In genomic region chr15:39133201-39133600, GRCh38 we compare ENCODE assay signal across 10 cellular contexts.
A peak's percentile ranks its signal among the peaks of the same experiment; 100 is the strongest.
DNase-seq lines count a peak whose midpoint lies in the region; ATAC-seq and TF ChIP-seq lines count a peak whose summit lies in the region.
"Had no signal": no experiment of that assay in that cellular context is flagged by ENCODE, and none has a peak within 500 bp of the region (broad histone marks: within the 10 kb centered on the region; RNA-seq: fewer than 3 reads in every experiment).

No MANE protein-coding gene starts in this region.

- no peaks in the 10 kb centered on the region for H3K27me3 ChIP-seq in GM23248 (replicated peaks; ENCODE audit: insufficient read depth)
- no peaks in the 10 kb centered on the region for H3K27me3 ChIP-seq in SK-N-SH (ENCODE audit: insufficient read depth)
- no peaks in the 10 kb centered on the region for H3K27me3 ChIP-seq in stomach smooth muscle (ENCODE audit: control insufficient read depth in 1 of 2, insufficient read depth in 2 of 2, low read length in 2 of 2)

- H3K36me3 ChIP-seq in GM23248 (ENCODE audit: low read depth) = no peaks in the 10 kb centered on the region
- no peaks in the 10 kb centered on the region for H3K36me3 ChIP-seq in SK-N-SH (replicated peaks in 1 of 2; ENCODE audit: control insufficient read depth in 1 of 2, insufficient read depth in 2 of 2, low read length in 1 of 2)
- H3K36me3 ChIP-seq in stomach smooth muscle (ENCODE audit: control insufficient read depth in 2 of 2, insufficient read depth in 2 of 2, low read length in 2 of 2) = no peaks in the 10 kb centered on the region

- CTCF ChIA-PET in SK-N-SH (lab: Yijun Ruan, JAX) = no interaction called here
- CTCF ChIA-PET in T-cell (lab: Charles Lee) = no interaction called here

- H3K27ac ChIP-seq in GM23248 = peak overlapping the region; percentile 93
- peak overlapping the region in 1 of 2 experiments; percentile 84; a peak in 2 of 4 replicates for H3K27ac ChIP-seq in SK-N-SH (ENCODE audit: low read depth in 2 of 2, low read length in 1 of 2)
- peak overlapping the region; percentile 70 for H3K27ac ChIP-seq in stomach smooth muscle (ENCODE audit: low read length)

- POLR2A ChIA-PET in SK-N-SH (lab: Yijun Ruan, JAX) (no interaction called here), T-cell (lab: Charles Lee) (no interaction called here)

- H4K20me1 ChIP-seq in GM23248 (ENCODE audit: insufficient read depth) (no peaks in the 10 kb centered on the region), SK-N-SH (ENCODE audit: insufficient read depth) (no peaks in the 10 kb centered on the region)

- in situ Hi-C loops in GM23248 (cut with MboI) = no loop called here

- H3K9me2 ChIP-seq in GM23248 (ENCODE audit: insufficient read depth) = 0 out of 2 replicates have a peak, but pooled peaks cover 5% of the 10 kb centered on the region
- no peaks in the 10 kb centered on the region for H3K9me2 ChIP-seq in SK-N-SH

- H3K9me3 ChIP-seq in GM23248 (ENCODE audit: low read depth) = no peaks in the 10 kb centered on the region
- H3K9me3 ChIP-seq in SK-N-SH = no peaks in the 10 kb centered on the region
- H3K9me3 ChIP-seq in stomach smooth muscle (ENCODE audit: control insufficient read depth in 2 of 2, low read length in 2 of 2) = no peaks in the 10 kb centered on the region

- peaks cover 82% of the 10 kb centered on the region for H3K4me1 ChIP-seq in GM23248 (ENCODE audit: insufficient read depth)
- H3K4me1 ChIP-seq in SK-N-SH (ENCODE audit: control insufficient read depth in 1 of 2, insufficient read depth in 2 of 2, low read depth in 1 of 2, low read length in 1 of 2) = peaks cover 2 to 15% of the 10 kb centered on the region in 2 experiments; a peak in 2 of 4 replicates
- peaks cover 31% of the 10 kb centered on the region for H3K4me1 ChIP-seq in stomach smooth muscle (ENCODE audit: control insufficient read depth, insufficient read depth, low read length)

- H3K4me3 Mint-ChIP-seq in T-cell = no peak overlapping the region
- H3K4me3 Mint-ChIP-seq: activated CD4-positive, alpha-beta T cell treated with anti-CD3 and anti-CD28 coated beads, Interleukin-2, amount 10 ng/mL, durations not matched to agents 24 days and 14 days; activated naive CD4-positive, alpha-beta T cell treated with anti-CD3 and anti-CD28 coated beads, Interleukin-2, amount 50 U/mL, for 24 hours; stimulated activated naive CD8-positive, alpha-beta T cell treated with anti-CD3 and anti-CD28 coated beads, Interleukin-15, amount 100 ng/mL, for 72 hours had no signal

- H3K4me3 ChIP-seq in GM23248 (no peak overlapping the region), SK-N-SH (ENCODE audit: low read depth in 2 of 2, low read length in 1 of 2) (no peak overlapping the region), fibroblast of the aortic adventitia (ENCODE audit: low read depth, low read length) (no peak overlapping the region), stomach smooth muscle (ENCODE audit: low read length in 2 of 2) (no peak overlapping the region)

- H3K27me3 Mint-ChIP-seq in T-cell = peaks cover 0 to 1% of the 10 kb centered on the region in 2 donors

- no peak for TF ChIP-seq CTCF in SK-N-SH (IDR thresholded peaks at IDR 0.05)
- TF ChIP-seq CTCF in fibroblast of the aortic adventitia (IDR thresholded peaks at IDR 0.05; ENCODE audit: insufficient read depth, low read length) = no peak

- H3K9ac ChIP-seq in GM23248 (peak overlapping the region; percentile 59), SK-N-SH (peak overlapping the region; percentile 27; the same call in 1 of the 2 replicates), stomach smooth muscle (ENCODE audit: low read length in 2 of 2) (peak overlapping the region in 1 of 2 donors; percentile 25)

- H3K4me2 ChIP-seq in GM23248 (ENCODE audit: unreplicated experiment) (peak overlapping the region; percentile 13), SK-N-SH (no peak overlapping the region)

- 0 to 3% methylated on average over 1 of the region's 1 CpG for WGBS in GM23248 (ENCODE audit: low coverage in 1 of 2, low lambda C conversion rate in 2 of 2, missing lambda C conversion rate in 2 of 2), 2 experiments
- 23% methylated on average over 1 of the region's 1 CpG for WGBS in SK-N-SH (ENCODE audit: low lambda C conversion rate)

- H3K79me2 ChIP-seq in GM23248 (ENCODE audit: insufficient read depth) (no peaks in the 10 kb centered on the region), SK-N-SH (ENCODE audit: insufficient read depth) (no peaks in the 10 kb centered on the region)

- DNase-seq in GM23248 = peak; percentile 90
- no peak for DNase-seq in SK-N-SH
- DNase-seq in fibroblast of the aortic adventitia (ENCODE audit: low read depth) = peak; percentile 95
- no peak for DNase-seq in stimulated activated CD4-positive, alpha-beta T cell treated with anti-CD3 and anti-CD28 coated beads, Interleukin-12 subunit alpha, Interleukin-12 subunit beta, amount 100 ng/mL, for 4 hours
- DNase-seq in T-cell = no peak
- DNase-seq in activated CD4-positive, alpha-beta T cell treated with anti-CD3 and anti-CD28 coated beads, Interleukin-2, amount 50 U/mL, for 1 hour = no peak
- DNase-seq: activated CD4-positive, alpha-beta T cell treated with anti-CD3 and anti-CD28 coated beads, Interleukin-2, amount 10 ng/mL, durations not matched to agents 24 days and 14 days; stimulated activated naive CD8-positive, alpha-beta T cell treated with anti-CD3 and anti-CD28 coated beads, Interleukin-15, amount 100 ng/mL, for 72 hours had no signal

- peaks cover 95% of the 10 kb centered on the region for H3F3A ChIP-seq in GM23248 (ENCODE audit: insufficient read depth)
- peaks cover 34% of the 10 kb centered on the region for H3F3A ChIP-seq in SK-N-SH (replicated peaks; ENCODE audit: insufficient read depth)

- H3K4me1 Mint-ChIP-seq in T-cell = no peaks in the 10 kb centered on the region
- H3K4me1 Mint-ChIP-seq: activated naive CD4-positive, alpha-beta T cell treated with anti-CD3 and anti-CD28 coated beads, Interleukin-2, amount 50 U/mL, for 24 hours had no signal

- no peak for TF ChIP-seq RAD21 in SK-N-SH (IDR thresholded peaks at IDR 0.05; ENCODE audit: low read length)

- ATAC-seq in T-cell (replicated peaks in 1 of 4) = no peak
- ATAC-seq: stimulated activated naive CD8-positive, alpha-beta T cell treated with anti-CD3 and anti-CD28 coated beads, Interleukin-15, amount 100 ng/mL, for 72 hours had no signal

- H3K27ac Mint-ChIP-seq in T-cell = no peak overlapping the region
- H3K27ac Mint-ChIP-seq: activated CD4-positive, alpha-beta T cell treated with anti-CD3 and anti-CD28 coated beads, Interleukin-2, amount 10 ng/mL, durations not matched to agents 24 days and 14 days; activated naive CD4-positive, alpha-beta T cell treated with anti-CD3 and anti-CD28 coated beads, Interleukin-2, amount 50 U/mL, for 24 hours; stimulated activated naive CD8-positive, alpha-beta T cell treated with anti-CD3 and anti-CD28 coated beads, Interleukin-15, amount 100 ng/mL, for 72 hours had no signal

- H2AFZ ChIP-seq in GM23248 (no peak overlapping the region), SK-N-SH (ENCODE audit: low read depth) (no peak overlapping the region)

- no peaks in the 10 kb centered on the region for H3K36me3 Mint-ChIP-seq in T-cell
- H3K36me3 Mint-ChIP-seq: activated naive CD4-positive, alpha-beta T cell treated with anti-CD3 and anti-CD28 coated beads, Interleukin-2, amount 50 U/mL, for 24 hours had no signal

- H3K9me3 Mint-ChIP-seq in T-cell = no peaks in the 10 kb centered on the region
- H3K9me3 Mint-ChIP-seq: activated naive CD4-positive, alpha-beta T cell treated with anti-CD3 and anti-CD28 coated beads, Interleukin-2, amount 50 U/mL, for 24 hours; stimulated activated naive CD8-positive, alpha-beta T cell treated with anti-CD3 and anti-CD28 coated beads, Interleukin-15, amount 100 ng/mL, for 72 hours had no signal

- TF ChIP-seq EP300 in SK-N-SH (IDR thresholded peaks at IDR 0.05; ENCODE audit: borderline replicate concordance in 1 of 2, low read depth in 1 of 2, low read length in 1 of 2) = peak in 1 of 2 experiments; percentile 35; a peak in 1 of 4 replicates

TF ChIP-seq in SK-N-SH, 30 proteins besides CTCF, POLR2A, EP300 and RAD21 (continues in another document):
- peak; percentile 84; the same call in 1 of the 2 replicates for TF ChIP-seq MEF2A (IDR thresholded peaks at IDR 0.05; ENCODE audit: borderline replicate concordance, low read depth)
- no peak for TF ChIP-seq ELF1 (IDR thresholded peaks at IDR 0.05)
- TF ChIP-seq ZBTB33 (IDR thresholded peaks at IDR 0.05; ENCODE audit: borderline replicate concordance, low read depth) = no peak
- no peak for TF ChIP-seq MXI1 (IDR thresholded peaks at IDR 0.05; ENCODE audit: low read depth, low read length)
- TF ChIP-seq CHD2 (IDR thresholded peaks at IDR 0.05; ENCODE audit: low read length, partially characterized antibody) = no peak
- peak; percentile 85 for TF ChIP-seq TCF12 (IDR thresholded peaks at IDR 0.05)
- TF ChIP-seq USF1 (IDR thresholded peaks at IDR 0.05; ENCODE audit: borderline replicate concordance, low read depth) = no peak
- no peak for TF ChIP-seq SMC3 (IDR thresholded peaks at IDR 0.05; ENCODE audit: low read depth, low read length)
- no peak for TF ChIP-seq GABPA (IDR thresholded peaks at IDR 0.05; ENCODE audit: low read depth)
- no peak for TF ChIP-seq SIN3A (IDR thresholded peaks at IDR 0.05; ENCODE audit: borderline replicate concordance, low read depth, low read length)
- no peak for TF ChIP-seq RCOR1 (IDR thresholded peaks at IDR 0.05; ENCODE audit: low read length)

Comparison
In these comparisons a context has a peak if more than half of its experiments do, and no peak if none do; other contexts are left out.
1. DNase-seq: peak in GM23248 (single experiment) and fibroblast of the aortic adventitia (single experiment); none in SK-N-SH (single experiment), stimulated activated CD4-positive, alpha-beta T cell treated with anti-CD3 and anti-CD28 coated beads, Interleukin-12 subunit alpha, Interleukin-12 subunit beta, amount 100 ng/mL, for 4 hours (single experiment), T-cell (0 of 34) and activated CD4-positive, alpha-beta T cell treated with anti-CD3 and anti-CD28 coated beads, Interleukin-2, amount 50 U/mL, for 1 hour (single experiment).